ENCODE assay signal across 35 cellular contexts in the genomic region with DNA sequence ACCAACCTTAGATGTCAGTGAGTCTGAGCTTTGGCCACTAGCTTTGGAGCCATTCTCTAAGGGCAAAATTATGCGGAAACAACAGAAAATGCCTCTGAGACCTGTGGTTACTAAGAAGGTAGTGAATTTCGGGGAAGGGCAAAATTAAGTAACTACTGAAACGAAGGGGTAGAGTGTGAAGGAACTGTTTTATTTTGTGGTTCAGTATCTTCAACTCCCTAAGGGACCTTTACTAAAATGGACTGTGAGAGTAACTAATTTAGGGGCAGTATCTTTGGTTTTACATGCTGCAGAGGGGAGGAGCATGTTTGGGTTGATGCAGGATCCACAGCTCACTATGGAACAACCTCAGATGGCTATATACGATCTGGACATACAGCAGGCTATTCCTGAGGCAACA. TPM values are rescaled to one million over a fixed set of nuclear protein-coding genes. Genes with fewer than 3 reads are reported as not detected.
DNase-seq lines count a peak whose midpoint lies in the region; ATAC-seq and TF ChIP-seq lines count a peak whose summit lies in the region.
"Had no signal": no experiment of that assay in that cellular context is flagged by ENCODE, and none has a peak within 500 bp of the region (broad histone marks: within the 10 kb centered on the region; RNA-seq: fewer than 3 reads in every experiment).

No MANE protein-coding gene starts in this region.

- no peaks in the 10 kb centered on the region for H3K36me3 ChIP-seq in BLaER1
- H3K36me3 ChIP-seq in BLaER1 treated with 17β-estradiol and CSF1 and Interleukin-3, amounts not matched to agents 10 nM and 100 nM: no peaks in the 10 kb centered on the region
- H3K36me3 ChIP-seq in Karpas-422 (ENCODE audit: insufficient read depth, low read length): no peaks in the 10 kb centered on the region
- H3K36me3 ChIP-seq: BE2C had no signal

- H3K27me3 ChIP-seq in BLaER1 (no peaks in the 10 kb centered on the region), Karpas-422 (ENCODE audit: low read length) (no peaks in the 10 kb centered on the region)
- H3K27me3 ChIP-seq in BLaER1 treated with 17β-estradiol and CSF1 and Interleukin-3, amounts not matched to agents 10 nM and 100 nM: no peaks in the 10 kb centered on the region
- H3K27me3 ChIP-seq: BE2C had no signal

- H3K27ac ChIP-seq in BLaER1 (no peak overlapping the region), Karpas-422 (ENCODE audit: low read length) (no peak overlapping the region)
- H3K27ac ChIP-seq in BLaER1 treated with 17β-estradiol and CSF1 and Interleukin-3, amounts not matched to agents 10 nM and 100 nM: peak overlapping the region in 4 of 11 experiments; percentile 18 to 52 (median 22); a peak in 2 of 22 replicates
- H3K27ac ChIP-seq: 22Rv1, A549, C4-2B had no signal

- H3K9ac ChIP-seq in BLaER1 (no peak overlapping the region), Karpas-422 (ENCODE audit: low read length) (no peak overlapping the region)
- no peak overlapping the region for H3K9ac ChIP-seq in BLaER1 treated with 17β-estradiol and CSF1 and Interleukin-3, amounts not matched to agents 10 nM and 100 nM

- H4K20me1 ChIP-seq in BLaER1: no peaks in the 10 kb centered on the region
- H4K20me1 ChIP-seq in BLaER1 treated with 17β-estradiol and CSF1 and Interleukin-3, amounts not matched to agents 10 nM and 100 nM: no peaks in the 10 kb centered on the region
- no peaks in the 10 kb centered on the region for H4K20me1 ChIP-seq in Karpas-422 (ENCODE audit: insufficient read depth, low read depth, low read length)

- H3K79me2 ChIP-seq in Karpas-422 (ENCODE audit: low read length): no peaks in the 10 kb centered on the region

- peaks cover 50% of the 10 kb centered on the region for H3K4me1 ChIP-seq in BLaER1
- H3K4me1 ChIP-seq in BLaER1 treated with 17β-estradiol and CSF1 and Interleukin-3, amounts not matched to agents 10 nM and 100 nM: peaks cover 0 to 51% (median 42%) of the 10 kb centered on the region in 10 experiments; a peak in 14 of 20 replicates
- H3K4me1 ChIP-seq in Karpas-422 (ENCODE audit: low read length): peaks cover 12% of the 10 kb centered on the region
- H3K4me1 ChIP-seq: A549, BE2C, Caco-2 had no signal

- TF ChIP-seq CTCF in NB4 (IDR thresholded peaks at IDR 0.05; ENCODE audit: low read depth, low read length): no peak

- no peaks in the 10 kb centered on the region for H3K9me2 ChIP-seq in Karpas-422 (replicated peaks; ENCODE audit: insufficient read depth, low read length)

- H3K4me3 ChIP-seq in BLaER1 (peak overlapping the region; percentile 26; the same call in 1 of the 2 replicates), Karpas-422 (ENCODE audit: low read length) (peak overlapping the region; percentile 25; the same call in 1 of the 2 replicates), NB4 (ENCODE audit: low read depth, low read length) (no peak overlapping the region)
- H3K4me3 ChIP-seq in BLaER1 treated with 17β-estradiol and CSF1 and Interleukin-3, amounts not matched to agents 10 nM and 100 nM: peak overlapping the region in 1 of 10 experiments; percentile 13; a peak in 1 of 20 replicates
- H3K4me3 ChIP-seq: A549 had no signal

- no peak for ATAC-seq in GM19395 (IDR thresholded peaks at IDR 0.05; ENCODE audit: unreplicated experiment)
- ATAC-seq: A549; CD8-positive, alpha-beta T cell had no signal

- TF ChIP-seq POLR2A in NB4 (IDR thresholded peaks at IDR 0.05; ENCODE audit: extremely low read depth, insufficient read length): no peak

- H3K9me3 ChIP-seq in BLaER1: peaks cover 6% of the 10 kb centered on the region; the same call in 1 of the 2 replicates
- H3K9me3 ChIP-seq in BLaER1 treated with 17β-estradiol and CSF1 and Interleukin-3, amounts not matched to agents 10 nM and 100 nM (replicated peaks in 1 of 11): peaks cover 4 to 16% (median 11%) of the 10 kb centered on the region in 11 experiments; a peak in 14 of 22 replicates
- no peaks in the 10 kb centered on the region for H3K9me3 ChIP-seq in Karpas-422 (ENCODE audit: low read length)
- H3K9me3 ChIP-seq: A549, BE2C, Caco-2 had no signal

- no peak overlapping the region for H2AFZ ChIP-seq in Karpas-422 (ENCODE audit: low read length)

- DNase-seq in Karpas-422 (peak; percentile 51), NB4 (ENCODE audit: low read depth) (peak; percentile 46), cerebellar cortex (ENCODE audit: low spot score) (no peak), DMS114 treated with DMSO at 0.1 percent for 48 hours (lab: John Stamatoyannopoulos, UW; ENCODE audit: unreplicated experiment) (no peak), HuH-7 (ENCODE audit: low spot score) (no peak)
- DNase-seq: 8988T; ACHN; AML-193; BE2C; C1 segment of cervical spinal cord; Caco-2; Calu3; CD4-positive, alpha-beta memory T cell; CD4-positive, alpha-beta T cell; CD4-positive, CD25-positive, alpha-beta regulatory T cell; CD8-positive, alpha-beta memory T cell; CD8-positive, alpha-beta T cell; COR-L47; DMS 273 treated with DMSO at 0.1 percent for 48 hours; DMS153; DMS53; DMS79; DMS79 treated with DMSO at 0.1 percent for 48 hours; DND-41; EL had no signal

- H3K4me2 ChIP-seq in BLaER1 (peak overlapping the region; percentile 74), Karpas-422 (ENCODE audit: low read depth, low read length, poor library complexity, severe bottlenecking) (peak overlapping the region; percentile 35)
- H3K4me2 ChIP-seq in BLaER1 treated with 17β-estradiol and CSF1 and Interleukin-3, amounts not matched to agents 10 nM and 100 nM: peak overlapping the region in 9 of 11 experiments; percentile 21 to 72 (median 64); a peak in 17 of 22 replicates
- H3K4me2 ChIP-seq: A549 had no signal

RNA-seq across cellular contexts. Expression of a gene that starts 8.0 kb away (rescaled TPM):
- not detected in 2 replicates for total RNA-seq in Karpas-422 (2014; rRNA removed; shearing (Covaris generic); ENCODE audit: low replicate concordance)
- total RNA-seq: A172; A673; CD8-positive, alpha-beta T cell; Daoy; G401 had no signal

Comparison
In these comparisons a context has a peak if more than half of its experiments do, and no peak if none do; other contexts are left out.
1. DNase-seq: peak in Karpas-422 (single experiment) and NB4 (single experiment); none in cerebellar cortex (single experiment), DMS114 treated with DMSO at 0.1 percent for 48 hours (single experiment) and HuH-7 (single experiment).
2. Peak in every context shown above with its lines, with median percentiles within 50 percentile points of each other: H3K4me2 ChIP-seq.